In the genomic region with DNA sequence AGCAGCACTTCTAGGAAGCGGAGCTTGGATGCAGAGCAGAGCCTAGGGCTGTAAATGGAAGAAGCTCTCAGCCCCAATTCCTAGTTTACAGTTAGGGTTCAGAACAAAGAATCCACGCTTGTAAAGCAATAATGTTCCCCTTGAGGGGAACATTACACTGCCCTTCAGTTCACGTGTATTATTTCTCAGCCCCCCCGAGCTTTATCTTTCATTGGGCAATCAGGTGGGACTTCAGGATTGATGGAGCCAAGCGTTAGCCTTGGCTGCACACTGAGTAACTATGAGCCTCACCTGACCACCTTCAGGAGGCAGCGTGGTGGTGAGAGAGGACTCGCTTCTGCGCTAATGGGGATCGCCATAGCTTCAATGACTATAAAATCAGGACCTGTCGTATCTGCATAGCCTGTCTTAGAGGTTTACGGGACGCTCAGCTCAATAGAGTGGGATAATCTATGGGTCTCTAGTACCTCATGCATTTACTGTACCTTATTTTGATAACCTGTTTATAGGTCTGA, we compare ENCODE assay signal across 9 cellular contexts.
A peak's percentile ranks its signal among the peaks of the same experiment; 100 is the strongest.
DNase-seq lines count a peak whose midpoint lies in the region; ATAC-seq and FAIRE-seq lines count a peak whose summit lies in the region.
"Had no signal": no experiment of that assay in that cellular context is flagged by ENCODE, and none has a peak within 500 bp of the region (broad histone marks: within the 10 kb centered on the region; RNA-seq: fewer than 3 reads in every experiment).

No MANE protein-coding gene starts in this region.

- H3K27ac Mint-ChIP-seq in activated naive CD8-positive, alpha-beta T cell treated with anti-CD3 and anti-CD28 coated beads, Interleukin-2, amount 10 ng/mL, durations not matched to agents 7 days and 5 days, result no peak overlapping the region
- H3K27ac Mint-ChIP-seq: activated B cell treated with CpG ODN at 0.5 μM for 24 hours had no signal

- H3K4me1 Mint-ChIP-seq in activated naive CD8-positive, alpha-beta T cell treated with anti-CD3 and anti-CD28 coated beads, Interleukin-2, amount 10 ng/mL, durations not matched to agents 7 days and 5 days, result peaks cover 3% of the 10 kb centered on the region

- H3K4me3 Mint-ChIP-seq in activated naive CD8-positive, alpha-beta T cell treated with anti-CD3 and anti-CD28 coated beads, Interleukin-2, amount 10 ng/mL, durations not matched to agents 7 days and 5 days, result peak overlapping the region; percentile 91
- H3K4me3 Mint-ChIP-seq: activated B cell treated with CpG ODN at 0.5 μM for 24 hours had no signal

- FAIRE-seq in small intestine (lab: Jason Lieb, UNC), result no peak

- H3K36me3 Mint-ChIP-seq in activated naive CD8-positive, alpha-beta T cell treated with anti-CD3 and anti-CD28 coated beads, Interleukin-2, amount 10 ng/mL, durations not matched to agents 7 days and 5 days, result no peaks in the 10 kb centered on the region

- H3K9me3 Mint-ChIP-seq in activated naive CD8-positive, alpha-beta T cell treated with anti-CD3 and anti-CD28 coated beads, Interleukin-2, amount 10 ng/mL, durations not matched to agents 7 days and 5 days, result no peaks in the 10 kb centered on the region

- H3K36me3 ChIP-seq in iPS-18a (ENCODE audit: control insufficient read depth, low read depth, low read length), result no peaks in the 10 kb centered on the region
- no peaks in the 10 kb centered on the region for H3K36me3 ChIP-seq in small intestine (ENCODE audit: control insufficient read depth in 2 of 2, insufficient read depth in 2 of 2, low read length in 2 of 2)

- no peak for ATAC-seq in activated naive CD8-positive, alpha-beta T cell treated with anti-CD3 and anti-CD28 coated beads, Interleukin-2, amount 10 ng/mL, durations not matched to agents 7 days and 5 days (ENCODE audit: low read depth)
- no peak for ATAC-seq in HG02852 (IDR thresholded peaks at IDR 0.05; ENCODE audit: unreplicated experiment)

- H3K9me3 ChIP-seq in iPS-18a (ENCODE audit: control insufficient read depth, low read depth, low read length) (no peaks in the 10 kb centered on the region), small intestine (ENCODE audit: control insufficient read depth, low read depth) (no peaks in the 10 kb centered on the region)

- H3K27me3 ChIP-seq in iPS-18a (ENCODE audit: control insufficient read depth, insufficient read depth, low read length) (no peaks in the 10 kb centered on the region), small intestine (ENCODE audit: control insufficient read depth in 2 of 2, insufficient read depth in 2 of 2, low read length in 2 of 2) (no peaks in the 10 kb centered on the region)

- peaks cover 4% of the 10 kb centered on the region for H3K4me1 ChIP-seq in iPS-18a (ENCODE audit: control insufficient read depth, low read depth, low read length)
- no peaks in the 10 kb centered on the region for H3K4me1 ChIP-seq in small intestine (ENCODE audit: control insufficient read depth in 2 of 2, insufficient read depth in 1 of 2, low read depth in 1 of 2, low read length in 1 of 2)

- H3K27ac ChIP-seq in iPS-18a (ENCODE audit: low read length) (no peak overlapping the region), small intestine (ENCODE audit: low read depth in 1 of 2, low read length in 1 of 2) (no peak overlapping the region)

- 21 to 49% (median 29%) methylated on average over 12 of the region's 12 CpGs for WGBS in small intestine, 3 donors

- peaks cover 28% of the 10 kb centered on the region for H3K27me3 Mint-ChIP-seq in activated naive CD8-positive, alpha-beta T cell treated with anti-CD3 and anti-CD28 coated beads, Interleukin-2, amount 10 ng/mL, durations not matched to agents 7 days and 5 days

- no peak overlapping the region for H3K9ac ChIP-seq in iPS-18a (ENCODE audit: low read length)

- peak; percentile 41 for DNase-seq in HK-2 (ENCODE audit: unreplicated experiment)
- no peak for DNase-seq in activated naive CD8-positive, alpha-beta T cell treated with anti-CD3 and anti-CD28 coated beads, Interleukin-2, amount 10 ng/mL, durations not matched to agents 7 days and 5 days
- peak; percentile 15 for DNase-seq in small intestine
- no peak for DNase-seq in stimulated activated CD8-positive, alpha-beta memory T cell treated with anti-CD3 and anti-CD28 coated beads, Interleukin-4, amount 100 ng/mL, for 48 hours
- no peak for DNase-seq in DMS 273 (lab: John Stamatoyannopoulos, UW; ENCODE audit: unreplicated experiment)
- DNase-seq in NAMALWA (ENCODE audit: low spot score), result no peak
- DNase-seq: activated B cell treated with CpG ODN at 0.5 μM for 24 hours had no signal

- POLR2A ChIA-PET in activated naive CD8-positive, alpha-beta T cell treated with anti-CD3 and anti-CD28 coated beads, Interleukin-2, amount 10 ng/mL, durations not matched to agents 7 days and 5 days (lab: Charles Lee), result no interaction called here

- H3K4me3 ChIP-seq in iPS-18a (ENCODE audit: low read length) (peak overlapping the region; percentile 91), small intestine (ENCODE audit: low read depth in 1 of 2, low read length in 2 of 2) (peak overlapping the region in 1 of 2 donors; percentile 23)

Comparison
In these comparisons a context has a peak if more than half of its experiments do, and no peak if none do; other contexts are left out.
1. DNase-seq: peak in HK-2 (single experiment) and small intestine (single experiment); none in activated naive CD8-positive, alpha-beta T cell treated with anti-CD3 and anti-CD28 coated beads, Interleukin-2, amount 10 ng/mL, durations not matched to agents 7 days and 5 days (single experiment), stimulated activated CD8-positive, alpha-beta memory T cell treated with anti-CD3 and anti-CD28 coated beads, Interleukin-4, amount 100 ng/mL, for 48 hours (single experiment), DMS 273 (single experiment) and NAMALWA (single experiment).